11 cellular contexts compared by ENCODE assay signal in genomic region chr2:144198116-144198515, GRCh38.
DNase-seq lines count a peak whose midpoint lies in the region; FAIRE-seq and TF ChIP-seq lines count a peak whose summit lies in the region.
"Had no signal": no experiment of that assay in that cellular context is flagged by ENCODE, and none has a peak within 500 bp of the region (broad histone marks: within the 10 kb centered on the region; RNA-seq: fewer than 3 reads in every experiment).

No MANE protein-coding gene starts in this region.

- H3K9me3 ChIP-seq in breast epithelium = no peaks in the 10 kb centered on the region
- H3K9me3 ChIP-seq in small intestine (ENCODE audit: control insufficient read depth, low read depth) = no peaks in the 10 kb centered on the region

- WGBS in small intestine, 3 donors = 59 to 65% (median 59%) methylated on average over 3 of the region's 3 CpGs

- H3K4me1 ChIP-seq in breast epithelium (no peaks in the 10 kb centered on the region), small intestine (ENCODE audit: control insufficient read depth in 2 of 2, insufficient read depth in 1 of 2, low read depth in 1 of 2, low read length in 1 of 2) (no peaks in the 10 kb centered on the region)

- TF ChIP-seq CTCF in MCF 10A (IDR thresholded peaks at IDR 0.05; ENCODE audit: unreplicated experiment) (no peak), breast epithelium (IDR thresholded peaks at IDR 0.05) (no peak)

- H3K36me3 ChIP-seq in breast epithelium (no peaks in the 10 kb centered on the region), small intestine (ENCODE audit: control insufficient read depth in 2 of 2, insufficient read depth in 2 of 2, low read length in 2 of 2) (peaks cover 0 to 2% of the 10 kb centered on the region in 2 donors)

- intact Hi-C loops in MCF 10A (cut with micrococcal nuclease) (no loop called here), breast epithelium (cut with DNase I; ENCODE audit: low total_unique reads) (no loop called here), posterior cingulate gyrus (cut with DNase I) (no loop called here)

- no peak for TF ChIP-seq POLR2A in breast epithelium (IDR thresholded peaks at IDR 0.05)

- no peaks in the 10 kb centered on the region for H3K36me3 Mint-ChIP-seq in MCF 10A (ENCODE audit: insufficient read depth, unreplicated experiment)
- H3K36me3 Mint-ChIP-seq: CD4-positive, CD25-positive, alpha-beta regulatory T cell had no signal

- no peaks in the 10 kb centered on the region for H3K27me3 Mint-ChIP-seq in MCF 10A (ENCODE audit: insufficient read depth, unreplicated experiment)
- H3K27me3 Mint-ChIP-seq: CD4-positive, CD25-positive, alpha-beta regulatory T cell had no signal

- no peak overlapping the region for H3K4me3 ChIP-seq in breast epithelium
- no peak overlapping the region for H3K4me3 ChIP-seq in small intestine (ENCODE audit: low read depth in 1 of 2, low read length in 2 of 2)

- no peak overlapping the region for H3K27ac Mint-ChIP-seq in MCF 10A (ENCODE audit: low read depth, unreplicated experiment)
- H3K27ac Mint-ChIP-seq: CD4-positive, CD25-positive, alpha-beta regulatory T cell had no signal

- peaks cover 14% of the 10 kb centered on the region for H3K9me3 Mint-ChIP-seq in MCF 10A (ENCODE audit: unreplicated experiment)
- H3K9me3 Mint-ChIP-seq: CD4-positive, CD25-positive, alpha-beta regulatory T cell had no signal

- H3K4me1 Mint-ChIP-seq in MCF 10A (ENCODE audit: insufficient read depth, unreplicated experiment) = peaks cover 6% of the 10 kb centered on the region

- BruUV-seq in MCF 10A (replicated peaks; lab: Mats Ljungman, UMichigan) = no TSS peak

- H3K27ac ChIP-seq in breast epithelium (no peak overlapping the region), small intestine (ENCODE audit: low read depth in 1 of 2, low read length in 1 of 2) (no peak overlapping the region)

- no peak overlapping the region for H3K4me3 Mint-ChIP-seq in MCF 10A (ENCODE audit: unreplicated experiment)
- H3K4me3 Mint-ChIP-seq: CD4-positive, CD25-positive, alpha-beta regulatory T cell had no signal

- DNase-seq in MCF 10A (ENCODE audit: unreplicated experiment) (peak; percentile 29), breast epithelium (ENCODE audit: low spot score in 2 of 2) (no peak), RKO (ENCODE audit: low spot score) (peak; percentile 43), fibroblast of gingiva (ENCODE audit: low read depth) (peak; percentile 45), small intestine (peak; percentile 80), posterior cingulate gyrus (no peak), HEK293T (ENCODE audit: extremely low spot score) (no peak), iPS-NIHi11 (ENCODE audit: low spot score) (no peak)
- DNase-seq: activated effector memory CD4-positive, alpha-beta T cell treated with Interleukin-2 at 50 U/mL for 16 hours; CD4-positive, CD25-positive, alpha-beta regulatory T cell; NCI-H1417 treated with DMSO at 0.1 percent for 48 hours had no signal

- CTCF ChIA-PET in MCF 10A (lab: Yijun Ruan, JAX) = interaction anchor here (0.6 kb wide), 2 partner anchors 414 to 880 kb away, joined by 4 to 5 read pairs; no protein-coding TSS in a partner anchor
- CTCF ChIA-PET in HEK293T (lab: Yijun Ruan, JAX) = no interaction called here

- no peak for FAIRE-seq in small intestine (lab: Jason Lieb, UNC)

- H3K27me3 ChIP-seq in breast epithelium = no peaks in the 10 kb centered on the region
- H3K27me3 ChIP-seq in small intestine (ENCODE audit: control insufficient read depth in 2 of 2, insufficient read depth in 2 of 2, low read length in 2 of 2) = no peaks in the 10 kb centered on the region

- POLR2A ChIA-PET in MCF 10A (lab: Yijun Ruan, JAX) (interaction anchor here (0.8 kb wide), 1 partner anchor 133 kb away, joined by 5 read pairs; no protein-coding TSS in a partner anchor), HEK293T (lab: Yijun Ruan, JAX) (no interaction called here)

TF ChIP-seq in HEK293T, 16 proteins besides CTCF, POLR2A, EP300 and RAD21:
- no peak for TF ChIP-seq ZNF384 (IDR thresholded peaks at IDR 0.05)
- no peak for TF ChIP-seq TARDBP (IDR thresholded peaks at IDR 0.05)
- TF ChIP-seq ELF4 (IDR thresholded peaks at IDR 0.05) = no peak
- no peak for TF ChIP-seq BHLHE40 (IDR thresholded peaks at IDR 0.05; ENCODE audit: borderline replicate concordance)
- no peak for TF ChIP-seq SP1 (IDR thresholded peaks at IDR 0.05)
- TF ChIP-seq CTBP1 (IDR thresholded peaks at IDR 0.05; ENCODE audit: borderline replicate concordance) = no peak

Comparison
In these comparisons a context has a peak if more than half of its experiments do, and no peak if none do; other contexts are left out.
1. DNase-seq: peak in MCF 10A (single experiment), RKO (single experiment), fibroblast of gingiva (single experiment) and small intestine (single experiment); none in breast epithelium (0 of 2), posterior cingulate gyrus (0 of 10), HEK293T (single experiment) and iPS-NIHi11 (single experiment).